8 cellular contexts compared by ENCODE assay signal in genomic region chr1:69567847-69568434, GRCh38. TPM values are rescaled to one million over a fixed set of nuclear protein-coding genes. Genes with fewer than 3 reads are reported as not detected.
DNase-seq lines count a peak whose midpoint lies in the region; ATAC-seq, FAIRE-seq and TF ChIP-seq lines count a peak whose summit lies in the region.

TSS of gene LRRC7 (plus strand) at chr1:69567922. CDS start at chr1:69568640, 718 bp downstream.

- H3K4me1 ChIP-seq in GM23338 (ENCODE audit: insufficient read depth) (peaks cover 14% of the 10 kb centered on the region; the same call in 1 of the 2 replicates), kidney (ENCODE audit: control insufficient read depth in 1 of 2, insufficient read depth in 1 of 2, low read depth in 1 of 2, low read length in 2 of 2) (peaks cover 0 to 2% of the 10 kb centered on the region in 2 donors)

- ATAC-seq in GM23338: peak; percentile 60
- ATAC-seq in stimulated activated naive B cell treated with anti-CD40 and anti-IgM and Interleukin-4, amounts not matched to agents 10 μg/mL and 1 μg/mL and 100 μg/mL, for 72 hours (replicated peaks): no peak
- no peak for ATAC-seq in natural killer cell treated with Interleukin-12 subunit alpha and Interleukin-12 subunit beta and Interleukin-15 and Interleukin-18, amount 100 ng/mL, for 72 hours

- no peaks in the 10 kb centered on the region for H3K9me2 ChIP-seq in GM23338 (ENCODE audit: insufficient read depth)

- H2AFZ ChIP-seq in GM23338: peak within 1 kb of the TSS; percentile 99

- peak within 1 kb of the TSS; percentile 19; the same call in 1 of the 2 replicates for H3K27ac ChIP-seq in C4-2B
- no peak within 1 kb of the TSS for H3K27ac ChIP-seq in GM23338 (ENCODE audit: low read depth)
- H3K27ac ChIP-seq in kidney (ENCODE audit: low read depth in 2 of 2, low read length in 2 of 2): peak within 1 kb of the TSS in 1 of 2 donors; percentile 32

- no peak within 1 kb of the TSS for H3K9ac ChIP-seq in kidney (ENCODE audit: low read length in 2 of 2)

- no peak for FAIRE-seq in kidney (lab: Jason Lieb, UNC)

- H3K36me3 Mint-ChIP-seq in GM23338 (ENCODE audit: low read depth): no peaks in the 10 kb centered on the region; the same call in 2 of the 3 replicates
- peaks cover 1 to 3% of the 10 kb centered on the region in 2 donors for H3K36me3 Mint-ChIP-seq in stimulated activated naive B cell treated with anti-CD40 and anti-IgM and Interleukin-4, amounts not matched to agents 10 μg/mL and 1 μg/mL and 100 μg/mL, for 72 hours
- H3K36me3 Mint-ChIP-seq in natural killer cell treated with Interleukin-12 subunit alpha and Interleukin-12 subunit beta and Interleukin-15 and Interleukin-18, amount 100 ng/mL, for 72 hours: peaks cover 10% of the 10 kb centered on the region

- intact Hi-C loops in kidney (cut with DNase I): no loop called here

- H3K27me3 Mint-ChIP-seq in GM23338 (ENCODE audit: insufficient read depth, low read depth, poor library complexity): peaks cover 46% of the 10 kb centered on the region
- H3K27me3 Mint-ChIP-seq in stimulated activated naive B cell treated with anti-CD40 and anti-IgM and Interleukin-4, amounts not matched to agents 10 μg/mL and 1 μg/mL and 100 μg/mL, for 72 hours: peaks cover 38 to 64% of the 10 kb centered on the region in 2 donors
- H3K27me3 Mint-ChIP-seq in natural killer cell treated with Interleukin-12 subunit alpha and Interleukin-12 subunit beta and Interleukin-15 and Interleukin-18, amount 100 ng/mL, for 72 hours: peaks cover 20 to 29% of the 10 kb centered on the region in 2 donors

- no peaks in the 10 kb centered on the region for H4K20me1 ChIP-seq in GM23338 (replicated peaks; ENCODE audit: insufficient read depth)

- H3K9me3 ChIP-seq in kidney (ENCODE audit: control insufficient read depth in 1 of 2, low read length in 2 of 2): peaks cover 0 to 2% of the 10 kb centered on the region in 2 donors

- peak within 1 kb of the TSS; percentile 92 for H3K4me3 Mint-ChIP-seq in GM23338
- peak within 1 kb of the TSS; percentile 29 to 75 for H3K4me3 Mint-ChIP-seq in stimulated activated naive B cell treated with anti-CD40 and anti-IgM and Interleukin-4, amounts not matched to agents 10 μg/mL and 1 μg/mL and 100 μg/mL, for 72 hours
- no peak within 1 kb of the TSS for H3K4me3 Mint-ChIP-seq in natural killer cell treated with Interleukin-12 subunit alpha and Interleukin-12 subunit beta and Interleukin-15 and Interleukin-18, amount 100 ng/mL, for 72 hours

- H3K4me1 Mint-ChIP-seq in GM23338: peaks cover 13% of the 10 kb centered on the region
- H3K4me1 Mint-ChIP-seq in stimulated activated naive B cell treated with anti-CD40 and anti-IgM and Interleukin-4, amounts not matched to agents 10 μg/mL and 1 μg/mL and 100 μg/mL, for 72 hours: peaks cover 7 to 23% of the 10 kb centered on the region in 2 donors
- peaks cover 0 to 5% of the 10 kb centered on the region in 2 donors for H3K4me1 Mint-ChIP-seq in natural killer cell treated with Interleukin-12 subunit alpha and Interleukin-12 subunit beta and Interleukin-15 and Interleukin-18, amount 100 ng/mL, for 72 hours (ENCODE audit: low read depth in 2 of 2)

- TF ChIP-seq CTCF in C4-2B (conservative IDR thresholded peaks at IDR 0.05): no peak
- TF ChIP-seq CTCF in GM23338 (conservative IDR thresholded peaks at IDR 0.05; ENCODE audit: low read depth in 2 of 2): no peak
- TF ChIP-seq CTCF in kidney (IDR thresholded peaks at IDR 0.05; ENCODE audit: borderline replicate concordance, extremely low read depth, insufficient read depth): no peak

- H3K4me3 ChIP-seq in GM23338 (peak within 1 kb of the TSS; percentile 78), kidney (ENCODE audit: low read length in 2 of 2) (peak within 1 kb of the TSS; percentile 63 to 64)

- peak; percentile 61 for DNase-seq in GM23338 (ENCODE audit: low spot score)
- peak; percentile 81 for DNase-seq in NCI-H69 (lab: John Stamatoyannopoulos, UW)
- DNase-seq in cerebellum (ENCODE audit: low spot score): no peak
- DNase-seq in kidney: peak; percentile 75
- DNase-seq in stimulated activated naive B cell treated with anti-CD40 and anti-IgM and Interleukin-4, amounts not matched to agents 10 μg/mL and 1 μg/mL and 100 μg/mL, for 72 hours: no peak
- DNase-seq in natural killer cell treated with Interleukin-12 subunit alpha and Interleukin-12 subunit beta and Interleukin-15 and Interleukin-18, amount 100 ng/mL, for 72 hours (ENCODE audit: low spot score): no peak
- no peak for DNase-seq in T-helper 9 cell

- H3K36me3 ChIP-seq in GM23338 (ENCODE audit: insufficient read depth) (no peaks in the 10 kb centered on the region), kidney (ENCODE audit: control insufficient read depth in 1 of 2, insufficient read depth in 2 of 2, low read length in 2 of 2) (no peaks in the 10 kb centered on the region)

- no peaks in the 10 kb centered on the region for H3K79me2 ChIP-seq in GM23338 (replicated peaks; ENCODE audit: insufficient read depth)

- H3K27me3 ChIP-seq in GM23338 (ENCODE audit: insufficient read depth): peaks cover 75% of the 10 kb centered on the region

- H3K9me3 Mint-ChIP-seq in GM23338: no peaks in the 10 kb centered on the region; the same call in 2 of the 3 replicates
- no peaks in the 10 kb centered on the region for H3K9me3 Mint-ChIP-seq in stimulated activated naive B cell treated with anti-CD40 and anti-IgM and Interleukin-4, amounts not matched to agents 10 μg/mL and 1 μg/mL and 100 μg/mL, for 72 hours
- no peaks in the 10 kb centered on the region for H3K9me3 Mint-ChIP-seq in natural killer cell treated with Interleukin-12 subunit alpha and Interleukin-12 subunit beta and Interleukin-15 and Interleukin-18, amount 100 ng/mL, for 72 hours

- no peak within 1 kb of the TSS for H3K27ac Mint-ChIP-seq in GM23338
- peak within 1 kb of the TSS; percentile 56 for H3K27ac Mint-ChIP-seq in stimulated activated naive B cell treated with anti-CD40 and anti-IgM and Interleukin-4, amounts not matched to agents 10 μg/mL and 1 μg/mL and 100 μg/mL, for 72 hours
- H3K27ac Mint-ChIP-seq in natural killer cell treated with Interleukin-12 subunit alpha and Interleukin-12 subunit beta and Interleukin-15 and Interleukin-18, amount 100 ng/mL, for 72 hours: no peak within 1 kb of the TSS

- peak within 1 kb of the TSS; percentile 93 for H3K4me2 ChIP-seq in GM23338

- no peaks in the 10 kb centered on the region for H3F3A ChIP-seq in GM23338 (replicated peaks; ENCODE audit: low read depth)

TF ChIP-seq in GM23338, 12 proteins besides CTCF, POLR2A, EP300 and RAD21:
- TF ChIP-seq EZH2phosphoT487 (IDR thresholded peaks at IDR 0.05; ENCODE audit: unreplicated experiment) (peak; percentile 52), REST (IDR thresholded peaks at IDR 0.05; ENCODE audit: unreplicated experiment) (no peak)

RNA-seq across cellular contexts. Expression of gene LRRC7, which starts in this region (rescaled TPM):
- total RNA-seq in GM23338 (2014; rRNA removed; shearing (Covaris generic)): not detected in 2 replicates
- polyA plus RNA-seq in GM23338 (2016; fragmentation: Nextera tagmentation; extraction: Ambion mirVana): 0.75 and 1.2 TPM in 2 replicates
- total RNA-seq in cerebellum: 92.6 TPM
- 0.19 TPM for total RNA-seq in kidney
- 0.37 TPM for polyA plus RNA-seq in kidney (ENCODE audit: insufficient read depth, low read depth, low replicate concordance)
- total RNA-seq in natural killer cell treated with Interleukin-12 subunit alpha and Interleukin-12 subunit beta and Interleukin-15 and Interleukin-18, amount 100 ng/mL, for 72 hours: not detected

Comparison
In these comparisons a context has a peak if more than half of its experiments do, and no peak if none do; other contexts are left out.
1. RNA of gene LRRC7 (total RNA-seq): 92.6 TPM in cerebellum (single experiment); 0.19 TPM in kidney (single experiment), not detected in GM23338 and not detected in natural killer cell treated with Interleukin-12 subunit alpha and Interleukin-12 subunit beta and Interleukin-15 and Interleukin-18, amount 100 ng/mL, for 72 hours; every median in the first group is over 10 times any median in the second.
2. Peak in DNase-seq and H3K4me3 ChIP-seq in kidney; RNA of the gene not detected or under 1 TPM.
3. DNase-seq: peak in GM23338 (single experiment) and NCI-H69 (single experiment); none in cerebellum (single experiment), stimulated activated naive B cell treated with anti-CD40 and anti-IgM and Interleukin-4, amounts not matched to agents 10 μg/mL and 1 μg/mL and 100 μg/mL, for 72 hours (single experiment), natural killer cell treated with Interleukin-12 subunit alpha and Interleukin-12 subunit beta and Interleukin-15 and Interleukin-18, amount 100 ng/mL, for 72 hours (single experiment) and T-helper 9 cell (single experiment).